ENCODE assay signal across 8 cellular contexts in the genomic region with DNA sequence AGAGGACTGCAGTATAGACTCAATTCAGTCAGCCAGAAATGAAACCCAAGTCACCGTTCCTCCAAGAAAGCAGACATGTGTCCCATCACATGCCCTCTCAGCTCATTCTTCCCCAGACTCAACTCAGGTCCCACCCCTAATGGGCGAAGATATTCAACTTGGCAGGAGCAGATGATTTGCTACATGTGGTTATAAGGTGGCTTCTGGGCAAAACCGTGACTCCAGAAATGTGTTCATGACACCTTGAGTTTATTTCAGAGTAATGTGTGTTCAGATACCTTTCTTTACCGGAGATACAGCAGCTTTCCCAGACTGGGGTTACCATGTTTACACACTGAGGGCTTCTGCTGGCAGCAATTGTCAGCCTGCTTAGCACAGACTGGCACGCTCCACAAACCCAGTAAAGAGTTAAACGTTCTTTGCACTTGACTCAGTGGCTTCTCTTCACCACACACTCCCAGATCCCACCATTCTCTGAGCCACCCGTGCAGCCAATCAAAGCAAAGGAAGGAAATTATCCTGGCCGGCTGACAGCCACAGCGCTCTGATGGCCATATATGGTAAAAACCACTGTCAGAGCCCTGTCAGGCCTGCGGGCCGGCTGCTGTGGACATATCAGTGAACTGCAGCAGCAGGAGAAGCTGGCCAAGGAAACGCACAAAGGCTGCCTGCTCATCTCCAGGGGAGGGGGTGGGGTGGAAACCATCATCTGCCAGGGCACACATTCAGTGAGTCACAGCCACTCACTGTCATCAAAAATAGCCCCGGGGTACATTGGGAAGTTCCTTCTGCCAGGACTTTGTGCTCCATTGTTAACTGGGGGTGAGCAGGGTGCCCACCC. TPM values are rescaled to one million over a fixed set of nuclear protein-coding genes. Genes with fewer than 3 reads are reported as not detected.
A peak's percentile ranks its signal among the peaks of the same experiment; 100 is the strongest.
DNase-seq lines count a peak whose midpoint lies in the region; ATAC-seq, FAIRE-seq and TF ChIP-seq lines count a peak whose summit lies in the region.

No MANE protein-coding gene starts in this region.

- in situ Hi-C loops in GM13976 (cut with MboI; ENCODE audit: low sequenced_read_pairs, unreplicated experiment) = no loop called here

- FAIRE-seq in astrocyte (lab: Jason Lieb, UNC) = peak; percentile 87

- H4K20me1 ChIP-seq in astrocyte (ENCODE audit: insufficient read depth, low read length) = peaks cover 6% of the 10 kb centered on the region

- TF ChIP-seq CTCF in GM13976 (IDR thresholded peaks at IDR 0.05; ENCODE audit: borderline replicate concordance, control extremely low read depth, extremely low read depth, insufficient read depth, missing control alignments) (no peak), astrocyte (IDR thresholded peaks at IDR 0.05; ENCODE audit: insufficient read depth, low read depth, low read length) (peak; percentile 20)

- no peaks in the 10 kb centered on the region for H3K27me3 ChIP-seq in astrocyte (ENCODE audit: insufficient read depth, low read length)

- DNase-seq in GM13976 (ENCODE audit: low spot score) = peak; percentile 58
- peak; percentile 96 to 97 for DNase-seq in NCI-H187 (lab: John Stamatoyannopoulos, UW)
- DNase-seq in T-helper 22 cell (ENCODE audit: low read depth) = peak; percentile 48
- peak; percentile 99 for DNase-seq in astrocyte (ENCODE audit: low read depth)
- peak; percentile 80 for DNase-seq in hepatic stellate cell (ENCODE audit: low spot score)
- DNase-seq in renal cortical epithelial cell (ENCODE audit: low read depth) = peak; percentile 97

- no peaks in the 10 kb centered on the region for H3K27me3 Mint-ChIP-seq in astrocyte (ENCODE audit: low read depth, unreplicated experiment)

- no peaks in the 10 kb centered on the region for H3K9me3 Mint-ChIP-seq in astrocyte (ENCODE audit: unreplicated experiment)

- peaks cover 15% of the 10 kb centered on the region for H3K36me3 Mint-ChIP-seq in astrocyte (ENCODE audit: low read depth, unreplicated experiment)

- peak overlapping the region; percentile 88 for H3K9ac ChIP-seq in astrocyte (ENCODE audit: low read length)

- peaks cover 73% of the 10 kb centered on the region for H3K4me1 Mint-ChIP-seq in astrocyte (ENCODE audit: low read depth, unreplicated experiment)

- ATAC-seq in HG02885 (IDR thresholded peaks at IDR 0.05; ENCODE audit: poor library complexity, unreplicated experiment) = peak; percentile 77
- ATAC-seq in HG02840 (IDR thresholded peaks at IDR 0.05; ENCODE audit: low FRiP score, unreplicated experiment) = no peak

- H3K4me3 ChIP-seq in astrocyte (ENCODE audit: insufficient read depth, low read depth, low read length) = peak overlapping the region; percentile 31

- H3K4me3 Mint-ChIP-seq in astrocyte (ENCODE audit: unreplicated experiment) = peak overlapping the region; percentile 58

- peaks cover 92% of the 10 kb centered on the region for H3K79me2 ChIP-seq in astrocyte (ENCODE audit: insufficient read depth, low read length)

- no peaks in the 10 kb centered on the region for H3K9me3 ChIP-seq in astrocyte (ENCODE audit: insufficient read depth, low read depth, low read length)

- peaks cover 11% of the 10 kb centered on the region for H3K36me3 ChIP-seq in astrocyte (ENCODE audit: insufficient read depth, low read length)

- H3K27ac Mint-ChIP-seq in astrocyte (ENCODE audit: unreplicated experiment) = peak overlapping the region; percentile 97

- H2AFZ ChIP-seq in astrocyte (ENCODE audit: low read depth, low read length) = no peak overlapping the region

- H3K4me1 ChIP-seq in astrocyte (ENCODE audit: insufficient read depth, low read length) = peaks cover 68% of the 10 kb centered on the region

- peak overlapping the region; percentile 84 for H3K4me2 ChIP-seq in astrocyte (ENCODE audit: low read length)

- peak overlapping the region; percentile 99 for H3K27ac ChIP-seq in astrocyte (ENCODE audit: low read depth, low read length)

RNA-seq across cellular contexts. Expression of a gene that starts 39.9 kb away (rescaled TPM):
- total RNA-seq in astrocyte (364 and 391 TPM in 2 replicates), renal cortical epithelial cell (215 and 235 TPM in 2 replicates)

RNA-seq across cellular contexts. Expression of a gene that starts 57.7 kb away (rescaled TPM):
- total RNA-seq in astrocyte = 4.9 and 5.8 TPM in 2 replicates
- 0.35 and 2.3 TPM in 2 replicates for total RNA-seq in renal cortical epithelial cell

Comparison
In these comparisons a context has a peak if more than half of its experiments do, and no peak if none do; other contexts are left out.
1. DNase-seq: peak in every context shown above with its lines; median percentile 99 in astrocyte; 97 in renal cortical epithelial cell; 96 in NCI-H187; 80 in hepatic stellate cell; 58 in GM13976; 48 in T-helper 22 cell.